9 cellular contexts compared by ENCODE assay signal in the genomic region with DNA sequence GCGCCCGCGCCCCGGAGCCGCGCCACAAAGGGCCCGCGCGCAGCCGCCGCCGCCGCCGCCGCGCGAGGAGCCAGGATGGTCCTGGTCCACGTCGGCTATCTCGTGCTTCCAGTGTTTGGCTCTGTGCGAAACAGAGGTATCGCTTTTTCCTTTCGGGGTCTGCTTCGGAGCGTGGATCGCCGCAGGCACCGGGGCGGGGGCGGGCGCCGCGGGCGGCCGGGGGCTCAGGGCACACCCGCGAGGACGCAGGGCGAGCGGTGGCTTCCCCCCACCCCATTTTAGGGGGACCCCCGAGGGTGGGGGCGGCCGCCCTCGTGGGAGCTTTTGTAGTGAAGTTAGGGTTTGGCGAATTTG.
A peak's percentile ranks its signal among the peaks of the same experiment; 100 is the strongest.
DNase-seq lines count a peak whose midpoint lies in the region; ATAC-seq lines count a peak whose summit lies in the region.
"Had no signal": no experiment of that assay in that cellular context is flagged by ENCODE, and none has a peak within 500 bp of the region (broad histone marks: within the 10 kb centered on the region; RNA-seq: fewer than 3 reads in every experiment).

No MANE protein-coding gene starts in this region.

- H3K27me3 Mint-ChIP-seq in activated CD4-positive, alpha-beta memory T cell treated with anti-CD3 and anti-CD28 coated beads, Interleukin-2, amount 10 ng/mL, durations not matched to agents 7 days and 5 days = peaks cover 78% of the 10 kb centered on the region

- H3K4me3 ChIP-seq in iPS-18a (ENCODE audit: low read length) = peak overlapping the region; percentile 77

- H3K27ac Mint-ChIP-seq in activated CD4-positive, alpha-beta memory T cell treated with anti-CD3 and anti-CD28 coated beads, Interleukin-2, amount 10 ng/mL, durations not matched to agents 7 days and 5 days = no peak overlapping the region

- H3K4me1 ChIP-seq in iPS-18a (ENCODE audit: control insufficient read depth, low read depth, low read length) = peaks cover 30% of the 10 kb centered on the region

- peaks cover 54% of the 10 kb centered on the region for H3K4me1 Mint-ChIP-seq in activated CD4-positive, alpha-beta memory T cell treated with anti-CD3 and anti-CD28 coated beads, Interleukin-2, amount 10 ng/mL, durations not matched to agents 7 days and 5 days

- no peaks in the 10 kb centered on the region for H3K9me3 Mint-ChIP-seq in activated CD4-positive, alpha-beta memory T cell treated with anti-CD3 and anti-CD28 coated beads, Interleukin-2, amount 10 ng/mL, durations not matched to agents 7 days and 5 days

- peak overlapping the region; percentile 69 for H3K9ac ChIP-seq in iPS-18a (ENCODE audit: low read length)

- H3K4me3 Mint-ChIP-seq in activated CD4-positive, alpha-beta memory T cell treated with anti-CD3 and anti-CD28 coated beads, Interleukin-2, amount 10 ng/mL, durations not matched to agents 7 days and 5 days = peak overlapping the region; percentile 84

- peaks cover 18% of the 10 kb centered on the region for H3K27me3 ChIP-seq in iPS-18a (ENCODE audit: control insufficient read depth, insufficient read depth, low read length)

- H3K27ac ChIP-seq in iPS-18a (ENCODE audit: low read length) = no peak overlapping the region
- H3K27ac ChIP-seq: 22Rv1 had no signal

- ATAC-seq in stimulated activated naive CD8-positive, alpha-beta T cell treated with anti-CD3 and anti-CD28 coated beads, Interleukin-15, Interleukin-2, amounts not matched to agents 100 U/mL and 50 U/mL, for 24 hours = peak; percentile 30
- ATAC-seq in HG02973 (IDR thresholded peaks at IDR 0.05; ENCODE audit: unreplicated experiment) = no peak
- ATAC-seq in GM19467 (IDR thresholded peaks at IDR 0.05; ENCODE audit: unreplicated experiment) = no peak

- peak; percentile 59 for DNase-seq in DMS 273 (lab: John Stamatoyannopoulos, UW; ENCODE audit: unreplicated experiment)
- no peak for DNase-seq in DMS 273 treated with DMSO at 0.1 percent for 48 hours (lab: John Stamatoyannopoulos, UW)
- no peak for DNase-seq in activated CD4-positive, alpha-beta memory T cell treated with anti-CD3 and anti-CD28 coated beads, Interleukin-2, amount 10 ng/mL, durations not matched to agents 7 days and 5 days
- no peak for DNase-seq in stimulated activated naive CD8-positive, alpha-beta T cell treated with anti-CD3 and anti-CD28 coated beads, Interleukin-15, Interleukin-2, amounts not matched to agents 100 U/mL and 50 U/mL, for 24 hours
- no peak for DNase-seq in EL

- H3K36me3 Mint-ChIP-seq in activated CD4-positive, alpha-beta memory T cell treated with anti-CD3 and anti-CD28 coated beads, Interleukin-2, amount 10 ng/mL, durations not matched to agents 7 days and 5 days (ENCODE audit: low read depth) = peaks cover 7% of the 10 kb centered on the region

- H3K9me3 ChIP-seq in iPS-18a (ENCODE audit: control insufficient read depth, low read depth, low read length) = no peaks in the 10 kb centered on the region

- POLR2A ChIA-PET in activated CD4-positive, alpha-beta memory T cell treated with anti-CD3 and anti-CD28 coated beads, Interleukin-2, amount 10 ng/mL, durations not matched to agents 7 days and 5 days (lab: Charles Lee) = interaction anchor here (1.6 to 2.8 kb wide), 2 partner anchors 10 to 11 kb away, joined by 3 to 13 read pairs; no protein-coding TSS in a partner anchor

- H3K36me3 ChIP-seq in iPS-18a (ENCODE audit: control insufficient read depth, low read depth, low read length) = no peaks in the 10 kb centered on the region

- CTCF ChIA-PET in activated CD4-positive, alpha-beta memory T cell treated with anti-CD3 and anti-CD28 coated beads, Interleukin-2, amount 10 ng/mL, durations not matched to agents 7 days and 5 days (lab: Charles Lee) = interaction anchor here (2.4 kb wide), 1 partner anchor 161 kb away, joined by 6 read pairs; a partner anchor contains a TSS
